Comparison of ENCODE assay signal across 8 cellular contexts in genomic region chr20:11917663-11918062, GRCh38. TPM values are rescaled to one million over a fixed set of nuclear protein-coding genes. Genes with fewer than 3 reads are reported as not detected.
DNase-seq lines count a peak whose midpoint lies in the region; ATAC-seq, FAIRE-seq and TF ChIP-seq lines count a peak whose summit lies in the region.

TSS of gene BTBD3 (plus strand) at chr20:11917893. CDS start at chr20:11918276, 383 bp downstream.

- H3K4me3 ChIP-seq in endocrine pancreas (ENCODE audit: control insufficient read depth, insufficient read depth, low read length) (peak within 1 kb of the TSS; percentile 100), transverse colon (peak within 1 kb of the TSS in 3 of 4 donors; percentile 13 to 35 (median 19))

- no peak within 1 kb of the TSS for H3K27ac Mint-ChIP-seq in memory B cell

- no peak for TF ChIP-seq EP300 in transverse colon (IDR thresholded peaks at IDR 0.05; ENCODE audit: low read depth)

- H3K36me3 ChIP-seq in endocrine pancreas (ENCODE audit: control insufficient read depth, insufficient read depth, low read length): peaks cover 2% of the 10 kb centered on the region
- peaks cover 0 to under 1% (median 0%) of the 10 kb centered on the region in 4 donors for H3K36me3 ChIP-seq in transverse colon

- H3K4me1 Mint-ChIP-seq in memory B cell: no peaks in the 10 kb centered on the region

- intact Hi-C loops in transverse colon (cut with DNase I; ENCODE audit: low total_unique reads): no loop called here

- ATAC-seq in HG03064 (IDR thresholded peaks at IDR 0.05; ENCODE audit: low read depth, unreplicated experiment) (peak; percentile 86), memory B cell (ENCODE audit: low read depth) (no peak)

- H3K4me3 Mint-ChIP-seq in memory B cell: peak within 1 kb of the TSS; percentile 53

- H3K4me1 ChIP-seq in endocrine pancreas (ENCODE audit: control insufficient read depth, insufficient read depth, low read length): peaks cover 44% of the 10 kb centered on the region
- peaks cover 4 to 35% (median 10%) of the 10 kb centered on the region in 4 donors for H3K4me1 ChIP-seq in transverse colon

- H3K9me3 Mint-ChIP-seq in memory B cell: no peaks in the 10 kb centered on the region

- peak within 1 kb of the TSS; percentile 45 to 64 (median 58) for H3K27ac ChIP-seq in transverse colon

- TF ChIP-seq POLR2A in transverse colon (IDR thresholded peaks at IDR 0.05): peak; percentile 53
- TF ChIP-seq POLR2A in GM12892 (IDR thresholded peaks at IDR 0.05; ENCODE audit: low read depth, low read length): no peak

- 10 to 26% methylated on average over 3 to 4 of the region's 4 CpGs for WGBS in transverse colon (ENCODE audit: low coverage in 1 of 2), 2 donors

- FAIRE-seq in GM12892 (lab: Jason Lieb, UNC): no peak

- H3K27me3 ChIP-seq in endocrine pancreas (ENCODE audit: control insufficient read depth, insufficient read depth, low read length) (no peaks in the 10 kb centered on the region), transverse colon (no peaks in the 10 kb centered on the region)

- peak; percentile 42 for DNase-seq in GM13977 (ENCODE audit: low spot score)
- peak; percentile 95 for DNase-seq in NCI-H82 (lab: John Stamatoyannopoulos, UW)
- DNase-seq in memory B cell (ENCODE audit: low spot score in 2 of 2): no peak
- peak; percentile 68 for DNase-seq in transverse colon
- DNase-seq in activated CD8-positive, alpha-beta memory T cell treated with anti-CD3 and anti-CD28 coated beads for 24 hours: no peak
- DNase-seq in GM12892 (ENCODE audit: insufficient read length): no peak

- no peaks in the 10 kb centered on the region for H3K27me3 Mint-ChIP-seq in memory B cell

- peak within 1 kb of the TSS; percentile 91 for H3K9ac ChIP-seq in endocrine pancreas (ENCODE audit: control insufficient read depth, insufficient read depth, low read length)

- in situ Hi-C loops in GM13977 (cut with MboI; ENCODE audit: low pct_unique_long_range_greater_than_20kb, low sequenced_read_pairs, unreplicated experiment) (no loop called here), transverse colon (cut with MboI; ENCODE audit: low pct_ligation_motif_present in 1 of 4, low pct_unique_long_range_greater_than_20kb in 1 of 4, low sequenced_read_pairs in 3 of 4) (no loop called here)

- no peaks in the 10 kb centered on the region for H3K9me3 ChIP-seq in endocrine pancreas (ENCODE audit: control insufficient read depth, low read length)
- no peaks in the 10 kb centered on the region for H3K9me3 ChIP-seq in transverse colon

- TF ChIP-seq CTCF in GM13977 (IDR thresholded peaks at IDR 0.05; ENCODE audit: extremely low read depth, insufficient read depth, missing control alignments) (no peak), transverse colon (IDR thresholded peaks at IDR 0.05) (no peak)

- no peaks in the 10 kb centered on the region for H3K36me3 Mint-ChIP-seq in memory B cell

RNA-seq across cellular contexts. Expression of gene BTBD3, which starts in this region (rescaled TPM):
- total RNA-seq in transverse colon: 10 to 100 TPM; 37.2 to 66.8 (median 60.6) TPM
- 0.51 TPM for polyA plus RNA-seq in GM12892 (2012; ENCODE audit: missing spikeins)

Comparison
In these comparisons a context has a peak if more than half of its experiments do, and no peak if none do; other contexts are left out.
1. DNase-seq: peak in GM13977 (single experiment), NCI-H82 (single experiment) and transverse colon (single experiment); none in memory B cell (0 of 2), activated CD8-positive, alpha-beta memory T cell treated with anti-CD3 and anti-CD28 coated beads for 24 hours (single experiment) and GM12892 (single experiment).